ENCODE assay signal across 15 cellular contexts in genomic region chr3:13491206-13491974, GRCh38. TPM values are rescaled to one million over a fixed set of nuclear protein-coding genes. Genes with fewer than 3 reads are reported as not detected.
A peak's percentile ranks its signal among the peaks of the same experiment; 100 is the strongest.
DNase-seq lines count a peak whose midpoint lies in the region; ATAC-seq and TF ChIP-seq lines count a peak whose summit lies in the region.
"Had no signal": no experiment of that assay in that cellular context is flagged by ENCODE, and none has a peak within 500 bp of the region (broad histone marks: within the 10 kb centered on the region; RNA-seq: fewer than 3 reads in every experiment).

No MANE protein-coding gene starts in this region.

- no peaks in the 10 kb centered on the region for H3K27me3 ChIP-seq in dorsolateral prefrontal cortex

- H3K27ac ChIP-seq in angular gyrus (ENCODE audit: low read depth, low read length) (peak overlapping the region; percentile 96), dorsolateral prefrontal cortex (peak overlapping the region; percentile 53 to 99 (median 92)), substantia nigra (ENCODE audit: low read depth, low read length, poor library complexity, severe bottlenecking) (peak overlapping the region; percentile 92)

- ATAC-seq in HG02642 (IDR thresholded peaks at IDR 0.05; ENCODE audit: poor library complexity, unreplicated experiment), result no peak

- peak overlapping the region in 4 of 59 donors; percentile 2 to 16 (median 14) for H3K4me3 ChIP-seq in dorsolateral prefrontal cortex

- no peak for TF ChIP-seq CTCF in dorsolateral prefrontal cortex (IDR thresholded peaks at IDR 0.05 in 54 of 56, conservative IDR thresholded peaks at IDR 0.05 in 2 of 56; ENCODE audit: low read depth in 1 of 56, partially characterized antibody in 56 of 56)

- DNase-seq in dorsolateral prefrontal cortex (peak in 3 of 10 donors; percentile 33 to 49 (median 41)), mesenteric fat pad (ENCODE audit: low spot score) (peak; percentile 75), substantia nigra (lab: John Stamatoyannopoulos, UW) (peak in 16 of 49 donors; percentile 10 to 60 (median 25)), NCI-H1930 (lab: John Stamatoyannopoulos, UW) (no peak), NCI-H345 treated with DMSO at 0.1 percent for 48 hours (lab: John Stamatoyannopoulos, UW; ENCODE audit: unreplicated experiment) (no peak)
- DNase-seq: CD4-positive, alpha-beta T cell; DMS79 treated with DMSO at 0.1 percent for 48 hours; GOT3; KBM-7; NCI-H1092; NCI-H446; NCI-H748 treated with DMSO at 0.1 percent for 48 hours; SHP77 had no signal

- intact Hi-C loops in dorsolateral prefrontal cortex (cut with DNase I), result loop anchor here (10.0 kb wide), 2 partner anchors 397 to 403 kb away; no protein-coding TSS in a partner anchor

RNA-seq across cellular contexts. Expression of gene HDAC11, which starts 11.3 kb away (rescaled TPM):
- total RNA-seq in dorsolateral prefrontal cortex, result 100 to 1,000 TPM in 22 of 120 experiments, 10 to 100 TPM in 98; 48.3 to 174 (median 79.7) TPM
- 7.9 TPM for total RNA-seq in mesenteric fat pad

RNA-seq across cellular contexts. Expression of gene FBLN2, which starts 57.5 kb away (rescaled TPM):
- total RNA-seq in dorsolateral prefrontal cortex (10 to 100 TPM in 20 of 120 experiments, 1 to 10 TPM in 100; 1.4 to 21.4 (median 5.9) TPM), mesenteric fat pad (269 TPM)

Comparison
In these comparisons a context has a peak if more than half of its experiments do, and no peak if none do; other contexts are left out.
1. RNA of gene FBLN2, which starts 57.5 kb away (total RNA-seq): 269 TPM in mesenteric fat pad (single experiment); 1.4 to 21.4 TPM in dorsolateral prefrontal cortex; every median in the first group is over 10 times any median in the second.
2. Peak in every context shown above with its lines, with median percentiles within 50 percentile points of each other: H3K27ac ChIP-seq.